In genomic region chr6:82995066-82995465, GRCh38 we compare ENCODE assay signal across 24 cellular contexts.
"Had no signal": no experiment of that assay in that cellular context is flagged by ENCODE, and none has a peak within 500 bp of the region (broad histone marks: within the 10 kb centered on the region; RNA-seq: fewer than 3 reads in every experiment).

No MANE protein-coding gene starts in this region.

- H3K27me3 ChIP-seq: esophagus squamous epithelium, ovary, sigmoid colon, spleen, testis, tibial artery had no signal

- FAIRE-seq: frontal cortex, kidney had no signal

- H3K27ac ChIP-seq: coronary artery, esophagus squamous epithelium, ovary, psoas muscle, sigmoid colon, skin epidermis, spleen, testis, tibial artery had no signal

- ATAC-seq: left lobe of liver; naive thymus-derived CD4-positive, alpha-beta T cell; psoas muscle; right cardiac atrium; stimulated activated memory B cell treated with anti-CD40 and anti-IgM and Interleukin-4, amounts not matched to agents 10 μg/mL and 1 μg/mL and 100 μg/mL, for 72 hours; stimulated activated naive CD8-positive, alpha-beta T cell treated with anti-CD3 and anti-CD28 coated beads, Interleukin-15, Interleukin-2, amounts not matched to agents 100 U/mL and 50 U/mL, for 24 hours had no signal

- H3K4me3 ChIP-seq: coronary artery, esophagus squamous epithelium, ovary, psoas muscle, sigmoid colon, skin epidermis, spleen, testis, tibial artery had no signal

- H3K4me1 ChIP-seq: esophagus squamous epithelium, spleen, testis, tibial artery had no signal

- H3K36me3 ChIP-seq: esophagus squamous epithelium, ovary, sigmoid colon, tibial artery had no signal

- DNase-seq: dermis blood vessel endothelial cell; effector memory CD4-positive, alpha-beta T cell; erythroblast; esophagus squamous epithelium; hypothalamus; kidney; naive thymus-derived CD4-positive, alpha-beta T cell; occipital lobe; ovary; posterior cingulate gyrus; psoas muscle; right cardiac atrium; sigmoid colon; spleen; stimulated activated CD4-positive, alpha-beta T cell treated with anti-CD3 and anti-CD28 coated beads, Interleukin-4, amount 100 ng/mL, for 4 hours; stimulated activated naive CD8-positive, alpha-beta T cell treated with anti-CD3 and anti-CD28 coated beads, Interleukin-15, Interleukin-2, amounts not matched to agents 100 U/mL and 50 U/mL, for 24 hours; substantia nigra; testis; tibial artery had no signal

- H3K9me3 ChIP-seq: esophagus squamous epithelium, ovary, psoas muscle, sigmoid colon, spleen, testis, tibial artery had no signal
